1 cellular context compared by ENCODE assay signal in the genomic region with DNA sequence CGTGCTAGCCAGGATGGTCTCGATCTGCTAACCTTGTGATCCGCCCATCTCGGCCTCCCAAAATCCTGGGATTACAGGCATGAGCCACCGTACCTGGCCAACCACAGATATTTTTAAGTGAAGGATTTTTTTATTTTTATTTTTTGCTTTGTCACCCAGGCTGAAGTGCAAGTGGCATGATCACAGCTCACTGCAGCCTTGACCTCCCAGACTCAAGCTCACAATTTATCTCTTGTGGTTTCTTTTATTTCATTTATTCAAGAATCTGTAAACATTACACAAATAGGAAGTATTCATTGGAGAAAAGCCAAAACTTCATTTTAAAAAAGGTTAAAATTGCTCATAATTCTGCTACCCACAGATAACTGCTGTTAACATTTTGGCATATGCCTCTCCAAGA.
TF ChIP-seq lines count a peak whose summit lies in the region.

No MANE protein-coding gene starts in this region.

TF ChIP-seq in endothelial cell of umbilical vein, 7 proteins besides CTCF, POLR2A, EP300 and RAD21 (continued from another document):
- no peak for TF ChIP-seq MAX (IDR thresholded peaks at IDR 0.05; ENCODE audit: insufficient read depth, insufficient read length)
